19 cellular contexts compared by ENCODE assay signal in the genomic region with DNA sequence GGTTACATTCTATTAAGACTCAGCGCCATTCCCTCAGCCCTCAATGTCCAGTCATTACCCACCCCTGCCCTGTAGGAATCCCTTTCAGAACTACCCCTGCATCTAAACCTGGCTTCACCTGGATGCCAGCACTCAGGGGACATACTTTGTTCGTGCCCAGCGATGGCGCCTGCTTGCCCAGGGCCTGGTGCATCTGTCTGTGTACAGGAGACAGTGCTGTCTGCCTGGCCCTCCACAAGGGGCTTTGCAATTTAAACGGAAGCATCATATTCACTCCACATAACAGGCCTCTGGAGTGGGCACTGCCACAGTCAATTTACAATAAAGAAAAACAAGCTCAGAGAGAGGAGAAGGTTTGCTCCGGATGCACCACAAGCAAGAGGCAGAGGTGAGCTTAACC. TPM values are rescaled to one million over a fixed set of nuclear protein-coding genes. Genes with fewer than 3 reads are reported as not detected.
A peak's percentile ranks its signal among the peaks of the same experiment; 100 is the strongest.
DNase-seq lines count a peak whose midpoint lies in the region; ATAC-seq and TF ChIP-seq lines count a peak whose summit lies in the region.
"Had no signal": no experiment of that assay in that cellular context is flagged by ENCODE, and none has a peak within 500 bp of the region (broad histone marks: within the 10 kb centered on the region; RNA-seq: fewer than 3 reads in every experiment).

No MANE protein-coding gene starts in this region.

- H3K9me3 ChIP-seq in WERI-Rb-1 (ENCODE audit: severe bottlenecking), result no peaks in the 10 kb centered on the region
- H3K9me3 ChIP-seq: BE2C, BLaER1, Caco-2 had no signal

- no peak overlapping the region for H3K27ac ChIP-seq in WERI-Rb-1
- H3K27ac ChIP-seq: BLaER1 had no signal

- H3K27ac Mint-ChIP-seq in CD14-positive monocyte (no peak overlapping the region), chondrocyte (ENCODE audit: unreplicated experiment) (no peak overlapping the region)
- H3K27ac Mint-ChIP-seq: CD4-positive, alpha-beta T cell; CD8-positive, alpha-beta T cell had no signal

- H3K4me3 Mint-ChIP-seq in CD14-positive monocyte (peak overlapping the region in 1 of 2 donors; percentile 11), chondrocyte (ENCODE audit: unreplicated experiment) (no peak overlapping the region)
- H3K4me3 Mint-ChIP-seq: CD4-positive, alpha-beta T cell; CD8-positive, alpha-beta T cell had no signal

- DNase-seq in CD14-positive monocyte (ENCODE audit: low spot score) (peak; percentile 26), chondrocyte (ENCODE audit: low spot score) (peak; percentile 59), posterior vena cava (ENCODE audit: low spot score) (peak; percentile 62), NCI-H2081 treated with DMSO at 0.1 percent for 48 hours (lab: John Stamatoyannopoulos, UW) (no peak), WERI-Rb-1 (no peak)
- DNase-seq: 8988T; ACHN; BE2C; C1 segment of cervical spinal cord; Caco-2; Calu3; CD4-positive, alpha-beta T cell; CD8-positive, alpha-beta T cell; DMS79 treated with DMSO at 0.1 percent for 48 hours; GF-D8 had no signal

- intact Hi-C loops in CD14-positive monocyte (cut with micrococcal nuclease), result no loop called here
- intact Hi-C loops in posterior vena cava (cut with DNase I), result no loop called here

- H3K27me3 ChIP-seq in WERI-Rb-1 (ENCODE audit: insufficient read depth, low read depth, severe bottlenecking), result no peaks in the 10 kb centered on the region

- ATAC-seq in GM18505 (IDR thresholded peaks at IDR 0.05; ENCODE audit: unreplicated experiment), result no peak
- ATAC-seq: CD8-positive, alpha-beta T cell had no signal

- no peak overlapping the region for H3K4me3 ChIP-seq in WERI-Rb-1 (ENCODE audit: low read depth, low read length)
- H3K4me3 ChIP-seq: BLaER1 had no signal

- no peak for TF ChIP-seq POLR2A in GM18505 (IDR thresholded peaks at IDR 0.05; ENCODE audit: borderline replicate concordance, extremely low read depth, insufficient read depth, insufficient read length)

- TF ChIP-seq CTCF in CD14-positive monocyte (IDR thresholded peaks at IDR 0.05), result no peak
- no peak for TF ChIP-seq CTCF in chondrocyte (IDR thresholded peaks at IDR 0.05)
- TF ChIP-seq CTCF in WERI-Rb-1 (IDR thresholded peaks at IDR 0.05; ENCODE audit: low read depth, low read length), result no peak

- H3K27me3 Mint-ChIP-seq in CD14-positive monocyte (ENCODE audit: low read depth in 3 of 3) (peaks cover 33 to 36% (median 35%) of the 10 kb centered on the region in 3 donors), chondrocyte (ENCODE audit: low read depth) (peaks cover 37% of the 10 kb centered on the region)

- H3K36me3 Mint-ChIP-seq in CD14-positive monocyte, result no peaks in the 10 kb centered on the region
- peaks cover under 1% of the 10 kb centered on the region for H3K36me3 Mint-ChIP-seq in chondrocyte (ENCODE audit: low read depth)
- H3K36me3 Mint-ChIP-seq: CD8-positive, alpha-beta T cell had no signal

- H3K4me1 Mint-ChIP-seq in CD14-positive monocyte (peaks cover 5% of the 10 kb centered on the region), chondrocyte (ENCODE audit: low read depth) (peaks cover 1% of the 10 kb centered on the region)

- H3K36me3 ChIP-seq in WERI-Rb-1, result no peaks in the 10 kb centered on the region
- H3K36me3 ChIP-seq: BE2C, BLaER1 had no signal

- H3K9me3 Mint-ChIP-seq in CD14-positive monocyte (peaks cover 0 to 6% (median 3%) of the 10 kb centered on the region in 7 donors), chondrocyte (ENCODE audit: low read depth) (no peaks in the 10 kb centered on the region)
- H3K9me3 Mint-ChIP-seq: CD4-positive, alpha-beta T cell; CD8-positive, alpha-beta T cell had no signal

RNA-seq across cellular contexts. Expression of a gene that starts 4.6 kb away (rescaled TPM):
- not detected for polyA plus RNA-seq in CD14-positive monocyte
- total RNA-seq in chondrocyte, result 0.19 TPM in 1 of 3 replicates, not detected in the others
- under 1 TPM in 1 of 2 donors, not detected in 1; 0.24 TPM for total RNA-seq in posterior vena cava
- total RNA-seq: A673, Calu3 had no signal
- polyA plus RNA-seq: AG04450 had no signal

Comparison
In these comparisons a context has a peak if more than half of its experiments do, and no peak if none do; other contexts are left out.
1. DNase-seq: peak in CD14-positive monocyte (single experiment), chondrocyte (single experiment) and posterior vena cava (single experiment); none in NCI-H2081 treated with DMSO at 0.1 percent for 48 hours (single experiment) and WERI-Rb-1 (single experiment).